8 cellular contexts compared by ENCODE assay signal in genomic region chr9:108478871-108479332, GRCh38.
DNase-seq lines count a peak whose midpoint lies in the region; ATAC-seq and TF ChIP-seq lines count a peak whose summit lies in the region.

No MANE protein-coding gene starts in this region.

- no peak for TF ChIP-seq POLR2A in transverse colon (IDR thresholded peaks at IDR 0.05)

- POLR2A ChIA-PET in AG04449 (lab: Yijun Ruan, JAX) = interaction anchor here (1.0 kb wide), 1 partner anchor 73 kb away, joined by 3 read pairs; no protein-coding TSS in a partner anchor
- POLR2A ChIA-PET in naive thymus-derived CD8-positive, alpha-beta T cell (lab: Charles Lee) = no interaction called here

- H3K4me3 Mint-ChIP-seq in activated naive CD4-positive, alpha-beta T cell treated with anti-CD3 and anti-CD28 coated beads, Interleukin-2, amount 10 ng/mL, durations not matched to agents 7 days and 5 days = no peak overlapping the region
- no peak overlapping the region for H3K4me3 Mint-ChIP-seq in naive thymus-derived CD8-positive, alpha-beta T cell

- H3K9me3 Mint-ChIP-seq in activated naive CD4-positive, alpha-beta T cell treated with anti-CD3 and anti-CD28 coated beads, Interleukin-2, amount 10 ng/mL, durations not matched to agents 7 days and 5 days = no peaks in the 10 kb centered on the region
- peaks cover 0 to 16% (median 0%) of the 10 kb centered on the region in 9 donors for H3K9me3 Mint-ChIP-seq in naive thymus-derived CD8-positive, alpha-beta T cell

- peak; percentile 83 for ATAC-seq in GM19463 (IDR thresholded peaks at IDR 0.05; ENCODE audit: unreplicated experiment)
- peak; percentile 86 for ATAC-seq in HG03439 (IDR thresholded peaks at IDR 0.05; ENCODE audit: unreplicated experiment)
- ATAC-seq in naive thymus-derived CD8-positive, alpha-beta T cell = no peak

- in situ Hi-C loops in transverse colon (cut with MboI; ENCODE audit: low pct_ligation_motif_present in 1 of 4, low pct_unique_long_range_greater_than_20kb in 1 of 4, low sequenced_read_pairs in 3 of 4) = no loop called here

- no peaks in the 10 kb centered on the region for H3K36me3 Mint-ChIP-seq in activated naive CD4-positive, alpha-beta T cell treated with anti-CD3 and anti-CD28 coated beads, Interleukin-2, amount 10 ng/mL, durations not matched to agents 7 days and 5 days
- no peaks in the 10 kb centered on the region for H3K36me3 Mint-ChIP-seq in naive thymus-derived CD8-positive, alpha-beta T cell

- peaks cover 14 to 34% (median 18%) of the 10 kb centered on the region in 4 donors for H3K4me1 ChIP-seq in transverse colon

- no peaks in the 10 kb centered on the region for H3K27me3 Mint-ChIP-seq in activated naive CD4-positive, alpha-beta T cell treated with anti-CD3 and anti-CD28 coated beads, Interleukin-2, amount 10 ng/mL, durations not matched to agents 7 days and 5 days
- peaks cover 0 to 3% (median 0%) of the 10 kb centered on the region in 5 donors for H3K27me3 Mint-ChIP-seq in naive thymus-derived CD8-positive, alpha-beta T cell

- 51 to 55% methylated on average over 3 of the region's 3 CpGs for WGBS in transverse colon (ENCODE audit: low coverage in 1 of 2), 2 donors

- H3K27ac Mint-ChIP-seq in activated naive CD4-positive, alpha-beta T cell treated with anti-CD3 and anti-CD28 coated beads, Interleukin-2, amount 10 ng/mL, durations not matched to agents 7 days and 5 days = no peak overlapping the region
- no peak overlapping the region for H3K27ac Mint-ChIP-seq in naive thymus-derived CD8-positive, alpha-beta T cell

- TF ChIP-seq EP300 in transverse colon (IDR thresholded peaks at IDR 0.05; ENCODE audit: low read depth) = no peak

- H3K27ac ChIP-seq in transverse colon = peak overlapping the region; percentile 68 to 74 (median 70)

- TF ChIP-seq CTCF in AG04449 (IDR thresholded peaks at IDR 0.05; ENCODE audit: insufficient read depth, low read length, missing control alignments) (no peak), transverse colon (IDR thresholded peaks at IDR 0.05) (no peak)

- DNase-seq in AG04449 (ENCODE audit: low read depth, low spot score) (peak; percentile 42), dedifferentiated amniotic fluid mesenchymal stem cell (ENCODE audit: extremely low spot score) (peak; percentile 73), transverse colon (no peak)
- DNase-seq in activated naive CD4-positive, alpha-beta T cell treated with anti-CD3 and anti-CD28 coated beads, Interleukin-2, amount 10 ng/mL, durations not matched to agents 7 days and 5 days = no peak
- DNase-seq in NK-92 treated with Interleukin-12 subunit alpha and Interleukin-12 subunit beta, amount 100 ng/mL, for 24 hours (lab: John Stamatoyannopoulos, UW) = no peak
- DNase-seq in naive thymus-derived CD8-positive, alpha-beta T cell = no peak

- CTCF ChIA-PET in AG04449 (lab: Yijun Ruan, JAX) = interaction anchor here (1.0 to 3.4 kb wide), 3 partner anchors 10 to 1013 kb away, joined by 3 to 16 read pairs (median 3); no protein-coding TSS in a partner anchor
- CTCF ChIA-PET in activated naive CD4-positive, alpha-beta T cell treated with anti-CD3 and anti-CD28 coated beads, Interleukin-2, amount 10 ng/mL, durations not matched to agents 7 days and 5 days (lab: Charles Lee) = no interaction called here

- no peaks in the 10 kb centered on the region for H3K4me1 Mint-ChIP-seq in activated naive CD4-positive, alpha-beta T cell treated with anti-CD3 and anti-CD28 coated beads, Interleukin-2, amount 10 ng/mL, durations not matched to agents 7 days and 5 days
- H3K4me1 Mint-ChIP-seq in naive thymus-derived CD8-positive, alpha-beta T cell = no peaks in the 10 kb centered on the region

- no peaks in the 10 kb centered on the region for H3K9me3 ChIP-seq in transverse colon

- H3K27me3 ChIP-seq in transverse colon = no peaks in the 10 kb centered on the region

- intact Hi-C loops in transverse colon (cut with DNase I; ENCODE audit: low total_unique reads) = no loop called here

- H3K36me3 ChIP-seq in transverse colon = no peaks in the 10 kb centered on the region

- H3K4me3 ChIP-seq in AG04449 (ENCODE audit: low read depth, low read length) = peak overlapping the region; percentile 29
- no peak overlapping the region for H3K4me3 ChIP-seq in transverse colon

Comparison
In these comparisons a context has a peak if more than half of its experiments do, and no peak if none do; other contexts are left out.
1. DNase-seq: peak in AG04449 (single experiment) and dedifferentiated amniotic fluid mesenchymal stem cell (single experiment); none in transverse colon (single experiment), activated naive CD4-positive, alpha-beta T cell treated with anti-CD3 and anti-CD28 coated beads, Interleukin-2, amount 10 ng/mL, durations not matched to agents 7 days and 5 days (single experiment), NK-92 treated with Interleukin-12 subunit alpha and Interleukin-12 subunit beta, amount 100 ng/mL, for 24 hours (single experiment) and naive thymus-derived CD8-positive, alpha-beta T cell (0 of 10).
2. ATAC-seq: peak in GM19463 (single experiment) and HG03439 (single experiment); none in naive thymus-derived CD8-positive, alpha-beta T cell (0 of 2).